39 cellular contexts compared by ENCODE assay signal in the genomic region with DNA sequence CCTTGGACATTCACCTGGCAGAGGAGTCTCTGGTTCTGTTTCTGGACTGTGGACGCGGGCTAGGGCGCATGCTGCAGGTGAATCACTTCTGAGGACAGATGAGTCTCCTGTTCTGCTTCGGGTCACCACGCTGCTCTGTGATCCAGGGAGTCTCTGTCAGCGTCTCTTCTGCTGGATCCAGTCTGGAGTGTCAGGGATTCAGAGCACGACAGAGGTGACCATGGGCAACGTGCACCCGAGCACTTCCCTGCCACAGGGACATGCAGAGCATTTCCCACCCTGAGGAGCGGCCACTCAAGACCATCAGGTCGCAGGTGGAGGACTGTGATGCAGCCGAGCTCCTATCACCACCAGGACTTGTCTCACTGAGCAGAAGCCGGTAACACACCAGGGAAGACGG. TPM values are rescaled to one million over a fixed set of nuclear protein-coding genes. Genes with fewer than 3 reads are reported as not detected.
"Had no signal": no experiment of that assay in that cellular context is flagged by ENCODE, and none has a peak within 500 bp of the region (broad histone marks: within the 10 kb centered on the region; RNA-seq: fewer than 3 reads in every experiment).

No MANE protein-coding gene starts in this region.

- H3K4me3 ChIP-seq: ascending aorta had no signal

- H3K27ac Mint-ChIP-seq: activated CD4-positive, alpha-beta memory T cell treated with anti-CD3 and anti-CD28 coated beads, Interleukin-2, amount 10 ng/mL, durations not matched to agents 7 days and 5 days; activated CD4-positive, alpha-beta T cell treated with anti-CD3 and anti-CD28 coated beads for 36 hours; activated CD4-positive, alpha-beta T cell treated with anti-CD3 and anti-CD28 coated beads, Interleukin-2, amount 10 ng/mL, durations not matched to agents 7 days and 5 days; activated CD8-positive, alpha-beta memory T cell treated with anti-CD3 and anti-CD28 coated beads, Interleukin-2, amount 10 ng/mL, durations not matched to agents 7 days and 5 days; activated CD8-positive, alpha-beta T cell treated with anti-CD3 and anti-CD28 coated beads, Interleukin-2, amount 10 ng/mL, durations not matched to agents 7 days and 5 days; activated naive CD4-positive, alpha-beta T cell treated with anti-CD3 and anti-CD28 coated beads, Interleukin-2, amount 10 ng/mL, durations not matched to agents 7 days and 5 days; activated naive CD4-positive, alpha-beta T cell treated with anti-CD3 and anti-CD28 coated beads, Interleukin-2, amount 50 U/mL, for 24 hours; activated naive CD8-positive, alpha-beta T cell; activated naive CD8-positive, alpha-beta T cell treated with anti-CD3 and anti-CD28 coated beads, Interleukin-2, amount 10 ng/mL, durations not matched to agents 7 days and 5 days; activated naive CD8-positive, alpha-beta T cell treated with anti-CD3 and anti-CD28 coated beads, Interleukin-2, amount 50 U/mL, for 24 hours; activated T-cell treated with anti-CD3 and anti-CD28 coated beads, Interleukin-2, amount 50 U/mL, for 24 hours; activated T-helper 2 cell treated with anti-CD3 and anti-CD28 coated beads, Interferon-gamma antibody, Interleukin-2, Interleukin-4, amounts not matched to agents 10 μg/mL and 5 μg/mL and 100 μg/mL, durations not matched to agents 14 hours and 24 hours and 36 hours; brain; T-cell; T-helper 2 cell treated with Interferon-gamma antibody and Interleukin-4, amounts not matched to agents 5 μg/mL and 100 μg/mL, for 36 hours; WTC11 had no signal

- H3K27ac ChIP-seq: ascending aorta, WERI-Rb-1 had no signal

- DNase-seq: activated CD4-positive, alpha-beta memory T cell treated with anti-CD3 and anti-CD28 coated beads, Interleukin-2, amount 10 ng/mL, durations not matched to agents 7 days and 5 days; activated CD4-positive, alpha-beta T cell treated with anti-CD3 and anti-CD28 coated beads for 1 hour; activated CD4-positive, alpha-beta T cell treated with anti-CD3 and anti-CD28 coated beads for 36 hours; activated CD4-positive, alpha-beta T cell treated with anti-CD3 and anti-CD28 coated beads for 48 hours; activated CD4-positive, alpha-beta T cell treated with anti-CD3 and anti-CD28 coated beads, Interleukin-2, amount 10 ng/mL, durations not matched to agents 7 days and 5 days; activated CD4-positive, alpha-beta T cell treated with anti-CD3 and anti-CD28 coated beads, Interleukin-2, amount 50 U/mL, for 48 hours; activated CD4-positive, CD25-positive, alpha-beta regulatory T cell; activated CD8-positive, alpha-beta memory T cell treated with anti-CD3 and anti-CD28 coated beads for 24 hours; activated CD8-positive, alpha-beta memory T cell treated with anti-CD3 and anti-CD28 coated beads, Interleukin-2, amount 10 ng/mL, durations not matched to agents 7 days and 5 days; activated CD8-positive, alpha-beta memory T cell treated with anti-CD3 and anti-CD28 coated beads, Interleukin-2, amount 50 U/mL, for 48 hours; activated CD8-positive, alpha-beta T cell treated with anti-CD3 and anti-CD28 coated beads, Interleukin-2, amount 10 ng/mL, durations not matched to agents 7 days and 5 days; activated effector memory CD4-positive, alpha-beta T cell treated with Interleukin-2 at 50 U/mL for 16 hours; activated gamma-delta T cell; activated naive CD4-positive, alpha-beta T cell treated with anti-CD3 and anti-CD28 coated beads, Interleukin-2, amount 10 ng/mL, durations not matched to agents 7 days and 5 days; activated naive CD4-positive, alpha-beta T cell treated with Interleukin-2 at 50 U/mL for 16 hours; activated naive CD8-positive, alpha-beta T cell treated with anti-CD3 and anti-CD28 coated beads, Interleukin-2, amount 10 ng/mL, durations not matched to agents 7 days and 5 days; activated naive CD8-positive, alpha-beta T cell treated with anti-CD3 and anti-CD28 coated beads, Interleukin-2, amount 50 U/mL, for 24 hours; activated T-cell treated with anti-CD3 and anti-CD28 coated beads, Interleukin-2, amount 50 U/mL, for 24 hours; activated T-cell treated with anti-CD3 and anti-CD28 coated beads, Interleukin-2, amount 50 U/mL, for 48 hours; amygdala; anterior cingulate cortex; central memory CD4-positive, alpha-beta T cell; T-cell; T-helper 2 cell; T-helper 9 cell; WERI-Rb-1 had no signal

- H3K36me3 Mint-ChIP-seq: activated naive CD4-positive, alpha-beta T cell treated with anti-CD3 and anti-CD28 coated beads, Interleukin-2, amount 10 ng/mL, durations not matched to agents 7 days and 5 days; activated naive CD4-positive, alpha-beta T cell treated with anti-CD3 and anti-CD28 coated beads, Interleukin-2, amount 50 U/mL, for 24 hours; activated naive CD8-positive, alpha-beta T cell; activated naive CD8-positive, alpha-beta T cell treated with anti-CD3 and anti-CD28 coated beads, Interleukin-2, amount 10 ng/mL, durations not matched to agents 7 days and 5 days; brain; T-cell had no signal

- H3K27me3 ChIP-seq: ascending aorta had no signal

- H3K4me1 ChIP-seq: ascending aorta had no signal

- H3K4me1 Mint-ChIP-seq: activated naive CD4-positive, alpha-beta T cell treated with anti-CD3 and anti-CD28 coated beads, Interleukin-2, amount 50 U/mL, for 24 hours; brain; WTC11 had no signal

- H3K9me3 ChIP-seq: ascending aorta had no signal

- H3K36me3 ChIP-seq: ascending aorta, WERI-Rb-1 had no signal

- ATAC-seq: activated CD4-positive, alpha-beta T cell treated with anti-CD3 and anti-CD28 coated beads for 36 hours; activated CD4-positive, CD25-positive, alpha-beta regulatory T cell treated with anti-CD3 and anti-CD28 coated beads, Interleukin-2, amount 50 U/mL, for 24 hours; activated CD8-positive, alpha-beta memory T cell treated with anti-CD3 and anti-CD28 coated beads, Interleukin-2, amount 10 ng/mL, durations not matched to agents 7 days and 5 days; activated CD8-positive, alpha-beta T cell treated with anti-CD3 and anti-CD28 coated beads, Interleukin-2, amount 10 ng/mL, durations not matched to agents 7 days and 5 days; activated naive CD8-positive, alpha-beta T cell treated with anti-CD3 and anti-CD28 coated beads, Interleukin-2, amount 50 U/mL, for 24 hours; T-cell; WTC11 had no signal

- H3K4me3 Mint-ChIP-seq: activated CD4-positive, alpha-beta memory T cell treated with anti-CD3 and anti-CD28 coated beads, Interleukin-2, amount 10 ng/mL, durations not matched to agents 7 days and 5 days; activated CD4-positive, alpha-beta T cell treated with anti-CD3 and anti-CD28 coated beads for 36 hours; activated CD4-positive, alpha-beta T cell treated with anti-CD3 and anti-CD28 coated beads, Interleukin-2, amount 10 ng/mL, durations not matched to agents 7 days and 5 days; activated CD8-positive, alpha-beta memory T cell treated with anti-CD3 and anti-CD28 coated beads, Interleukin-2, amount 10 ng/mL, durations not matched to agents 7 days and 5 days; activated CD8-positive, alpha-beta T cell treated with anti-CD3 and anti-CD28 coated beads, Interleukin-2, amount 10 ng/mL, durations not matched to agents 7 days and 5 days; activated naive CD4-positive, alpha-beta T cell treated with anti-CD3 and anti-CD28 coated beads, Interleukin-2, amount 10 ng/mL, durations not matched to agents 7 days and 5 days; activated naive CD4-positive, alpha-beta T cell treated with anti-CD3 and anti-CD28 coated beads, Interleukin-2, amount 50 U/mL, for 24 hours; activated naive CD8-positive, alpha-beta T cell; activated naive CD8-positive, alpha-beta T cell treated with anti-CD3 and anti-CD28 coated beads, Interleukin-2, amount 10 ng/mL, durations not matched to agents 7 days and 5 days; activated naive CD8-positive, alpha-beta T cell treated with anti-CD3 and anti-CD28 coated beads, Interleukin-2, amount 50 U/mL, for 24 hours; activated T-cell treated with anti-CD3 and anti-CD28 coated beads, Interleukin-2, amount 50 U/mL, for 24 hours; brain; T-cell; T-helper 2 cell treated with Interferon-gamma antibody and Interleukin-4, amounts not matched to agents 5 μg/mL and 100 μg/mL, for 36 hours; WTC11 had no signal

- H3K9me3 Mint-ChIP-seq: activated naive CD4-positive, alpha-beta T cell treated with anti-CD3 and anti-CD28 coated beads, Interleukin-2, amount 50 U/mL, for 24 hours; activated T-helper 2 cell treated with anti-CD3 and anti-CD28 coated beads, Interferon-gamma antibody, Interleukin-2, Interleukin-4, amounts not matched to agents 10 μg/mL and 5 μg/mL and 100 μg/mL, durations not matched to agents 14 hours and 24 hours and 36 hours; T-helper 2 cell treated with Interferon-gamma antibody and Interleukin-4, amounts not matched to agents 5 μg/mL and 100 μg/mL, for 36 hours had no signal

- FAIRE-seq: TTC549 had no signal

RNA-seq across cellular contexts. Expression of a gene that starts 24.4 kb away (rescaled TPM):
- total RNA-seq: activated CD4-positive, alpha-beta memory T cell treated with anti-CD3 and anti-CD28 coated beads, Interleukin-2, amount 10 ng/mL, durations not matched to agents 7 days and 5 days; activated CD4-positive, alpha-beta T cell treated with anti-CD3 and anti-CD28 coated beads for 36 hours; activated CD4-positive, alpha-beta T cell treated with anti-CD3 and anti-CD28 coated beads, Interleukin-2, amount 10 ng/mL, durations not matched to agents 7 days and 5 days; activated CD8-positive, alpha-beta T cell treated with anti-CD3 and anti-CD28 coated beads, Interleukin-2, amount 10 ng/mL, durations not matched to agents 7 days and 5 days; activated T-helper 2 cell treated with anti-CD3 and anti-CD28 coated beads, Interferon-gamma antibody, Interleukin-2, Interleukin-4, amounts not matched to agents 10 μg/mL and 5 μg/mL and 100 μg/mL, durations not matched to agents 14 hours and 24 hours and 36 hours; ascending aorta; WTC11 had no signal

RNA-seq across cellular contexts. Expression of a gene that starts 44.2 kb away (rescaled TPM):
- total RNA-seq: activated CD4-positive, alpha-beta memory T cell treated with anti-CD3 and anti-CD28 coated beads, Interleukin-2, amount 10 ng/mL, durations not matched to agents 7 days and 5 days; activated CD4-positive, alpha-beta T cell treated with anti-CD3 and anti-CD28 coated beads for 36 hours; activated CD4-positive, alpha-beta T cell treated with anti-CD3 and anti-CD28 coated beads, Interleukin-2, amount 10 ng/mL, durations not matched to agents 7 days and 5 days; activated CD8-positive, alpha-beta memory T cell treated with anti-CD3 and anti-CD28 coated beads, Interleukin-2, amount 10 ng/mL, durations not matched to agents 7 days and 5 days; activated CD8-positive, alpha-beta T cell treated with anti-CD3 and anti-CD28 coated beads, Interleukin-2, amount 10 ng/mL, durations not matched to agents 7 days and 5 days; activated naive CD8-positive, alpha-beta T cell treated with anti-CD3 and anti-CD28 coated beads, Interleukin-2, amount 10 ng/mL, durations not matched to agents 7 days and 5 days; activated T-helper 2 cell treated with anti-CD3 and anti-CD28 coated beads, Interferon-gamma antibody, Interleukin-2, Interleukin-4, amounts not matched to agents 10 μg/mL and 5 μg/mL and 100 μg/mL, durations not matched to agents 14 hours and 24 hours and 36 hours; ascending aorta; T-helper 1 cell treated with Interleukin-12 subunit alpha and Interleukin-12 subunit beta and Interleukin-4 antibody, amounts not matched to agents 30 ng/mL and 1 ng/mL, for 36 hours; WTC11 had no signal

RNA-seq across cellular contexts. Expression of a gene that starts 46.6 kb away (rescaled TPM):
- total RNA-seq: ascending aorta, cardiac septum, cerebellum, WTC11 had no signal
- polyA plus RNA-seq: adipose tissue had no signal
